11 cellular contexts compared by ENCODE assay signal in genomic region chr16:87897563-87898505, GRCh38. TPM values are rescaled to one million over a fixed set of nuclear protein-coding genes. Genes with fewer than 3 reads are reported as not detected.
DNase-seq lines count a peak whose midpoint lies in the region; ATAC-seq and TF ChIP-seq lines count a peak whose summit lies in the region.
"Had no signal": no experiment of that assay in that cellular context is flagged by ENCODE, and none has a peak within 500 bp of the region (broad histone marks: within the 10 kb centered on the region; RNA-seq: fewer than 3 reads in every experiment).

No MANE protein-coding gene starts in this region.

- peak overlapping the region; percentile 62 for H3K4me2 ChIP-seq in DND-41 (ENCODE audit: insufficient read depth, low read length)

- peak; percentile 85 for ATAC-seq in DND-41 (ENCODE audit: insufficient read depth, low read depth)
- peak; percentile 74 for ATAC-seq in activated naive CD8-positive, alpha-beta T cell treated with anti-CD3 and anti-CD28 coated beads, Interleukin-2, amount 10 ng/mL, durations not matched to agents 7 days and 5 days (ENCODE audit: low read depth)

- 75% methylated on average over 19 of the region's 19 CpGs for WGBS in prostate gland

- H3K4me3 Mint-ChIP-seq in activated CD4-positive, alpha-beta T cell treated with anti-CD3 and anti-CD28 coated beads, Interleukin-2, amount 10 ng/mL, durations not matched to agents 24 days and 14 days, result peak overlapping the region; percentile 72
- H3K4me3 Mint-ChIP-seq in activated naive CD8-positive, alpha-beta T cell treated with anti-CD3 and anti-CD28 coated beads, Interleukin-2, amount 10 ng/mL, durations not matched to agents 7 days and 5 days, result peak overlapping the region; percentile 73
- H3K4me3 Mint-ChIP-seq in progenitor cell of endocrine pancreas (ENCODE audit: low read depth) (no peak overlapping the region), HFFc6 (no peak overlapping the region)
- H3K4me3 Mint-ChIP-seq: B cell had no signal

- H3K36me3 ChIP-seq in DND-41 (ENCODE audit: insufficient read depth, low read length) (no peaks in the 10 kb centered on the region), prostate gland (no peaks in the 10 kb centered on the region)

- H3K27me3 Mint-ChIP-seq in activated CD4-positive, alpha-beta T cell treated with anti-CD3 and anti-CD28 coated beads, Interleukin-2, amount 10 ng/mL, durations not matched to agents 24 days and 14 days, result no peaks in the 10 kb centered on the region
- no peaks in the 10 kb centered on the region for H3K27me3 Mint-ChIP-seq in activated naive CD8-positive, alpha-beta T cell treated with anti-CD3 and anti-CD28 coated beads, Interleukin-2, amount 10 ng/mL, durations not matched to agents 7 days and 5 days
- H3K27me3 Mint-ChIP-seq in progenitor cell of endocrine pancreas, result peaks cover 13% of the 10 kb centered on the region
- H3K27me3 Mint-ChIP-seq in HFFc6 (ENCODE audit: insufficient read depth), result peaks cover 2% of the 10 kb centered on the region; the same call in 1 of the 2 replicates

- peak; percentile 2 for TF ChIP-seq CTCF in DND-41 (IDR thresholded peaks at IDR 0.05; ENCODE audit: borderline replicate concordance, extremely low read depth, low read length, poor library complexity, severe bottlenecking)
- TF ChIP-seq CTCF in progenitor cell of endocrine pancreas (IDR thresholded peaks at IDR 0.05; ENCODE audit: unreplicated experiment), result no peak
- no peak for TF ChIP-seq CTCF in prostate gland (IDR thresholded peaks at IDR 0.05)
- TF ChIP-seq CTCF in HFFc6 (IDR thresholded peaks at IDR 0.05), result no peak

- H3K27me3 ChIP-seq in DND-41 (ENCODE audit: insufficient read depth, low read length, poor library complexity), result no peaks in the 10 kb centered on the region
- no peaks in the 10 kb centered on the region for H3K27me3 ChIP-seq in prostate gland (replicated peaks; ENCODE audit: insufficient read depth)

- H2AFZ ChIP-seq in DND-41 (ENCODE audit: low read depth, low read length), result no peak overlapping the region

- DNase-seq in DND-41, result peak; percentile 97
- DNase-seq in activated CD4-positive, alpha-beta T cell treated with anti-CD3 and anti-CD28 coated beads, Interleukin-2, amount 10 ng/mL, durations not matched to agents 24 days and 14 days, result peak; percentile 89
- peak; percentile 69 for DNase-seq in activated naive CD8-positive, alpha-beta T cell treated with anti-CD3 and anti-CD28 coated beads, Interleukin-2, amount 10 ng/mL, durations not matched to agents 7 days and 5 days
- DNase-seq in stimulated activated CD4-positive, alpha-beta T cell treated with anti-CD3 and anti-CD28 coated beads, Interleukin-2, amount 100 ng/mL, for 48 hours, result peak; percentile 30 to 43
- DNase-seq in progenitor cell of endocrine pancreas (ENCODE audit: low spot score, unreplicated experiment), result no peak
- DNase-seq in prostate gland (ENCODE audit: low spot score), result no peak
- no peak for DNase-seq in HFFc6
- DNase-seq in DMS 273 (lab: John Stamatoyannopoulos, UW; ENCODE audit: unreplicated experiment), result no peak
- DNase-seq: mesendoderm had no signal

- H3K4me1 Mint-ChIP-seq in activated CD4-positive, alpha-beta T cell treated with anti-CD3 and anti-CD28 coated beads, Interleukin-2, amount 10 ng/mL, durations not matched to agents 24 days and 14 days, result peaks cover 48% of the 10 kb centered on the region
- H3K4me1 Mint-ChIP-seq in activated naive CD8-positive, alpha-beta T cell treated with anti-CD3 and anti-CD28 coated beads, Interleukin-2, amount 10 ng/mL, durations not matched to agents 7 days and 5 days, result peaks cover 38% of the 10 kb centered on the region
- no peaks in the 10 kb centered on the region for H3K4me1 Mint-ChIP-seq in progenitor cell of endocrine pancreas (ENCODE audit: low read depth)
- peaks cover 39% of the 10 kb centered on the region for H3K4me1 Mint-ChIP-seq in HFFc6 (ENCODE audit: low read depth)

- H3K9me3 Mint-ChIP-seq in activated CD4-positive, alpha-beta T cell treated with anti-CD3 and anti-CD28 coated beads, Interleukin-2, amount 10 ng/mL, durations not matched to agents 24 days and 14 days, result no peaks in the 10 kb centered on the region
- no peaks in the 10 kb centered on the region for H3K9me3 Mint-ChIP-seq in activated naive CD8-positive, alpha-beta T cell treated with anti-CD3 and anti-CD28 coated beads, Interleukin-2, amount 10 ng/mL, durations not matched to agents 7 days and 5 days
- H3K9me3 Mint-ChIP-seq in progenitor cell of endocrine pancreas (ENCODE audit: low read depth) (no peaks in the 10 kb centered on the region), HFFc6 (no peaks in the 10 kb centered on the region)

- intact Hi-C loops in activated CD4-positive, alpha-beta T cell treated with anti-CD3 and anti-CD28 coated beads, Interleukin-2, amount 10 ng/mL, durations not matched to agents 24 days and 14 days (cut with micrococcal nuclease), result loop anchor here (5.0 kb wide), 2 partner anchors 54 to 559 kb away; partner anchors contain the start of gene BANP
- intact Hi-C loops in prostate gland (cut with DNase I), result no loop called here

- H3K9me3 ChIP-seq in DND-41 (ENCODE audit: insufficient read depth, low read length, severe bottlenecking) (no peaks in the 10 kb centered on the region), prostate gland (no peaks in the 10 kb centered on the region)

- POLR2A ChIA-PET in activated naive CD8-positive, alpha-beta T cell treated with anti-CD3 and anti-CD28 coated beads, Interleukin-2, amount 10 ng/mL, durations not matched to agents 7 days and 5 days (lab: Charles Lee), result interaction anchor here (0.6 to 4.3 kb wide), 11 partner anchors 10 to 132 kb away, joined by 3 to 23 read pairs (median 5); partner anchors contain the start of genes BANP, KLHDC4 and SLC7A5

- H3K9ac ChIP-seq in DND-41 (ENCODE audit: low read depth, low read length), result peak overlapping the region; percentile 45

- H3K36me3 Mint-ChIP-seq in activated CD4-positive, alpha-beta T cell treated with anti-CD3 and anti-CD28 coated beads, Interleukin-2, amount 10 ng/mL, durations not matched to agents 24 days and 14 days (ENCODE audit: low read depth), result no peaks in the 10 kb centered on the region
- no peaks in the 10 kb centered on the region for H3K36me3 Mint-ChIP-seq in activated naive CD8-positive, alpha-beta T cell treated with anti-CD3 and anti-CD28 coated beads, Interleukin-2, amount 10 ng/mL, durations not matched to agents 7 days and 5 days
- H3K36me3 Mint-ChIP-seq in progenitor cell of endocrine pancreas (ENCODE audit: insufficient read depth), result no peaks in the 10 kb centered on the region
- H3K36me3 Mint-ChIP-seq in HFFc6 (ENCODE audit: low read depth), result no peaks in the 10 kb centered on the region

- H3K4me1 ChIP-seq in DND-41 (ENCODE audit: insufficient read depth, low read length) (peaks cover 55% of the 10 kb centered on the region), prostate gland (replicated peaks) (no peaks in the 10 kb centered on the region)

- H3K27ac Mint-ChIP-seq in activated CD4-positive, alpha-beta T cell treated with anti-CD3 and anti-CD28 coated beads, Interleukin-2, amount 10 ng/mL, durations not matched to agents 24 days and 14 days, result peak overlapping the region; percentile 100
- peak overlapping the region; percentile 96 for H3K27ac Mint-ChIP-seq in activated naive CD8-positive, alpha-beta T cell treated with anti-CD3 and anti-CD28 coated beads, Interleukin-2, amount 10 ng/mL, durations not matched to agents 7 days and 5 days
- H3K27ac Mint-ChIP-seq in progenitor cell of endocrine pancreas (no peak overlapping the region), HFFc6 (no peak overlapping the region)
- H3K27ac Mint-ChIP-seq: B cell had no signal

- H4K20me1 ChIP-seq in DND-41 (ENCODE audit: insufficient read depth, low read length), result no peaks in the 10 kb centered on the region

- no peak for TF ChIP-seq POLR2A in prostate gland (IDR thresholded peaks at IDR 0.05)

- H3K4me3 ChIP-seq in DND-41 (ENCODE audit: low read depth in 1 of 2, low read length in 2 of 2) (peak overlapping the region in 1 of 2 experiments; percentile 31; a peak in 1 of 4 replicates), prostate gland (no peak overlapping the region)

- no peaks in the 10 kb centered on the region for H3K79me2 ChIP-seq in DND-41 (ENCODE audit: insufficient read depth, low read length)

- H3K27ac ChIP-seq in DND-41 (ENCODE audit: low read length) (peak overlapping the region; percentile 97), prostate gland (no peak overlapping the region)

RNA-seq across cellular contexts. Expression of gene SLC7A5, which starts 28.5 kb away (rescaled TPM):
- total RNA-seq in activated CD4-positive, alpha-beta T cell treated with anti-CD3 and anti-CD28 coated beads, Interleukin-2, amount 10 ng/mL, durations not matched to agents 24 days and 14 days, result 408 and 410 TPM in 2 replicates
- total RNA-seq in activated naive CD8-positive, alpha-beta T cell treated with anti-CD3 and anti-CD28 coated beads, Interleukin-2, amount 10 ng/mL, durations not matched to agents 7 days and 5 days, result 10 to 100 TPM; 59.2 to 63.9 TPM
- 42.2 and 51.5 TPM in 2 replicates for total RNA-seq in progenitor cell of endocrine pancreas
- total RNA-seq in prostate gland, result 100 to 1,000 TPM in 1 of 2 donors, 1 to 10 TPM in 1; 3.3 to 232 TPM
- 100 to 1,000 TPM; 112 to 133 (median 124) TPM for total RNA-seq in HFFc6 (2021; fragmentation: NEBNext Ultra II Directional; extraction: Animal tissue kit (Norgen Biotek cat#: 25700))

RNA-seq across cellular contexts. Expression of gene CA5A, which starts 38.5 kb away (rescaled TPM):
- total RNA-seq in activated CD4-positive, alpha-beta T cell treated with anti-CD3 and anti-CD28 coated beads, Interleukin-2, amount 10 ng/mL, durations not matched to agents 24 days and 14 days, result not detected in 2 replicates
- not detected for total RNA-seq in activated naive CD8-positive, alpha-beta T cell treated with anti-CD3 and anti-CD28 coated beads, Interleukin-2, amount 10 ng/mL, durations not matched to agents 7 days and 5 days
- total RNA-seq in progenitor cell of endocrine pancreas (0.36 TPM in 1 of 2 replicates, not detected in the other), prostate gland (not detected)
- not detected for total RNA-seq in HFFc6 (2021; fragmentation: NEBNext Ultra II Directional; extraction: Animal tissue kit (Norgen Biotek cat#: 25700))
- total RNA-seq: HT-29 had no signal

RNA-seq across cellular contexts. Expression of gene BANP, which starts 53.4 kb away (rescaled TPM):
- 36.8 and 44.9 TPM in 2 replicates for total RNA-seq in activated CD4-positive, alpha-beta T cell treated with anti-CD3 and anti-CD28 coated beads, Interleukin-2, amount 10 ng/mL, durations not matched to agents 24 days and 14 days
- total RNA-seq in activated naive CD8-positive, alpha-beta T cell treated with anti-CD3 and anti-CD28 coated beads, Interleukin-2, amount 10 ng/mL, durations not matched to agents 7 days and 5 days, result 10 to 100 TPM; 50.2 to 55.1 TPM
- total RNA-seq in progenitor cell of endocrine pancreas (41.5 and 53.9 TPM in 2 replicates), prostate gland (10 to 100 TPM; 32.2 to 47.3 TPM)
- 10 to 100 TPM; 15.6 to 19.0 (median 16.2) TPM for total RNA-seq in HFFc6 (2021; fragmentation: NEBNext Ultra II Directional; extraction: Animal tissue kit (Norgen Biotek cat#: 25700))

Comparison
In these comparisons a context has a peak if more than half of its experiments do, and no peak if none do; other contexts are left out.
1. DNase-seq: peak in DND-41 (single experiment), activated CD4-positive, alpha-beta T cell treated with anti-CD3 and anti-CD28 coated beads, Interleukin-2, amount 10 ng/mL, durations not matched to agents 24 days and 14 days (single experiment), activated naive CD8-positive, alpha-beta T cell treated with anti-CD3 and anti-CD28 coated beads, Interleukin-2, amount 10 ng/mL, durations not matched to agents 7 days and 5 days (single experiment) and stimulated activated CD4-positive, alpha-beta T cell treated with anti-CD3 and anti-CD28 coated beads, Interleukin-2, amount 100 ng/mL, for 48 hours (2 of 2); none in progenitor cell of endocrine pancreas (single experiment), prostate gland (single experiment), HFFc6 (single experiment) and DMS 273 (single experiment).
2. H3K27ac Mint-ChIP-seq: peak in activated CD4-positive, alpha-beta T cell treated with anti-CD3 and anti-CD28 coated beads, Interleukin-2, amount 10 ng/mL, durations not matched to agents 24 days and 14 days (single experiment) and activated naive CD8-positive, alpha-beta T cell treated with anti-CD3 and anti-CD28 coated beads, Interleukin-2, amount 10 ng/mL, durations not matched to agents 7 days and 5 days (single experiment); none in progenitor cell of endocrine pancreas (single experiment) and HFFc6 (single experiment).
3. H3K4me3 Mint-ChIP-seq: peak in activated CD4-positive, alpha-beta T cell treated with anti-CD3 and anti-CD28 coated beads, Interleukin-2, amount 10 ng/mL, durations not matched to agents 24 days and 14 days (single experiment) and activated naive CD8-positive, alpha-beta T cell treated with anti-CD3 and anti-CD28 coated beads, Interleukin-2, amount 10 ng/mL, durations not matched to agents 7 days and 5 days (single experiment); none in progenitor cell of endocrine pancreas (single experiment) and HFFc6 (single experiment).